In the genomic region with DNA sequence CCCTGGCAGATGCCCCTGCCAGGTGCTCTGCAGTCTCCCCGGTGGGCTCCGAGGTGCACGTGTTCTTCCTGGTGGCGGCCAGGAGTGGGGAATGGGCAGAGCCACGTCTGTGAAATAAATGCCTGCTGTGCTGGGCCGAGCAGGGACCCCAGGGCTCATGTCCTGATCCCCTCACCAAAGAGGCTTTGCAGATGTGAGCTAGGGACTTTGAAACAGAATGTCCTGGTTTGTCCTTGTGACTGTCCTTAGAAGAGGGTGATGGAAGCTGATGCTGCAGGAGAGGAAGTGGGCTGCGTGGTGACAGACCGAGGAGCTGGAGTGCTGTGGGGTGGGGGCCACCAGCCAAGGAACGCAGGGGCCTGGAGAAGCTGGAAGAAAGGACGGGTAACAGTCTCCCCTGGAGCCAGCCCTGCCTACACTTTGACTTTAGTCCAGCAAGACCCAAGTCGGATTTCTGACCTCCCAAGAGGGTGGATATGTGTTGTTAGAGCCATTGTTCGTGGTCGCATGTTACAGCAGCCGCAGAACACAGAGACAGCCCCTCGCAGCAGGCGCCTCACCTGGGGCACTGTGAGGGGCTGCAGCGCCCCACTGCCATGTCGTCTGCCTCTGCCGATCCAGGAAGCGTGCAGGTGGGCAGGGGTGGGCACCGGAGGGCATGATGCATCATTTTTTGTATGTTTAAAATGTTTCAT, we compare ENCODE assay signal across 10 cellular contexts.
DNase-seq lines count a peak whose midpoint lies in the region; TF ChIP-seq lines count a peak whose summit lies in the region.
"Had no signal": no experiment of that assay in that cellular context is flagged by ENCODE, and none has a peak within 500 bp of the region (broad histone marks: within the 10 kb centered on the region; RNA-seq: fewer than 3 reads in every experiment).

No MANE protein-coding gene starts in this region.

- H3K27me3 ChIP-seq in BLaER1 (no peaks in the 10 kb centered on the region), H7 (ENCODE audit: control insufficient read depth, insufficient read depth, low read length) (peaks cover 35% of the 10 kb centered on the region)

- no peaks in the 10 kb centered on the region for H4K20me1 ChIP-seq in BLaER1

- peak overlapping the region; percentile 95 for H3K4me2 ChIP-seq in BLaER1

- H3K4me3 ChIP-seq in BLaER1 (no peak overlapping the region), H7 (ENCODE audit: insufficient read depth, low read depth, low read length) (no peak overlapping the region), SK-N-MC (no peak overlapping the region), coronary artery (no peak overlapping the region)

- no peaks in the 10 kb centered on the region for H3K36me3 ChIP-seq in BLaER1
- no peaks in the 10 kb centered on the region for H3K36me3 ChIP-seq in H7 (replicated peaks; ENCODE audit: control insufficient read depth, insufficient read depth, low read length)
- no peaks in the 10 kb centered on the region for H3K36me3 ChIP-seq in SK-N-MC (ENCODE audit: insufficient read depth, low read length)

- H3K9me3 ChIP-seq in BLaER1 (no peaks in the 10 kb centered on the region), SK-N-MC (ENCODE audit: low read depth, low read length) (no peaks in the 10 kb centered on the region)

- no peak for TF ChIP-seq CTCF in coronary artery (IDR thresholded peaks at IDR 0.05)

- H3K9ac ChIP-seq in BLaER1 (peak overlapping the region; percentile 42; the same call in 1 of the 2 replicates), SK-N-MC (ENCODE audit: insufficient read length) (no peak overlapping the region)

- peaks cover 66% of the 10 kb centered on the region for H3K4me1 ChIP-seq in BLaER1

- H3K27ac ChIP-seq in BLaER1 = peak overlapping the region; percentile 51
- peak overlapping the region; percentile 50; the same call in 1 of the 2 replicates for H3K27ac ChIP-seq in SK-N-MC
- H3K27ac ChIP-seq in substantia nigra (ENCODE audit: low read depth, low read length, poor library complexity, severe bottlenecking) = no peak overlapping the region
- no peak overlapping the region for H3K27ac ChIP-seq in coronary artery

- DNase-seq in H7 (peak; percentile 52), SK-N-MC (ENCODE audit: low read depth, low spot score) (no peak), left kidney (ENCODE audit: low read depth, low spot score) (peak; percentile 35), SKM-1 treated with dmso at 0.1 percent for 144 hours (lab: John Stamatoyannopoulos, UW; ENCODE audit: unreplicated experiment) (no peak), substantia nigra (lab: John Stamatoyannopoulos, UW) (no peak), coronary artery (ENCODE audit: low spot score) (no peak)
- no peak for DNase-seq in stimulated activated CD4-positive, alpha-beta T cell treated with anti-CD3 and anti-CD28 coated beads, Interleukin-15, amount 100 ng/mL, for 24 hours
- DNase-seq: activated CD4-positive, alpha-beta T cell treated with anti-CD3 and anti-CD28 coated beads, Interleukin-2, amount 50 U/mL, for 1 hour; NK-92 treated with Interleukin-12 subunit alpha and Interleukin-12 subunit beta, amount 100 ng/mL, for 24 hours had no signal

Comparison
In these comparisons a context has a peak if more than half of its experiments do, and no peak if none do; other contexts are left out.
1. H3K27ac ChIP-seq: peak in BLaER1 (single experiment) and SK-N-MC (single experiment); none in substantia nigra (single experiment) and coronary artery (0 of 2).
2. DNase-seq: peak in H7 (single experiment) and left kidney (single experiment); none in SK-N-MC (single experiment), stimulated activated CD4-positive, alpha-beta T cell treated with anti-CD3 and anti-CD28 coated beads, Interleukin-15, amount 100 ng/mL, for 24 hours (single experiment), SKM-1 treated with dmso at 0.1 percent for 144 hours (single experiment), substantia nigra (0 of 49) and coronary artery (single experiment).